8 cellular contexts compared by ENCODE assay signal in the genomic region with DNA sequence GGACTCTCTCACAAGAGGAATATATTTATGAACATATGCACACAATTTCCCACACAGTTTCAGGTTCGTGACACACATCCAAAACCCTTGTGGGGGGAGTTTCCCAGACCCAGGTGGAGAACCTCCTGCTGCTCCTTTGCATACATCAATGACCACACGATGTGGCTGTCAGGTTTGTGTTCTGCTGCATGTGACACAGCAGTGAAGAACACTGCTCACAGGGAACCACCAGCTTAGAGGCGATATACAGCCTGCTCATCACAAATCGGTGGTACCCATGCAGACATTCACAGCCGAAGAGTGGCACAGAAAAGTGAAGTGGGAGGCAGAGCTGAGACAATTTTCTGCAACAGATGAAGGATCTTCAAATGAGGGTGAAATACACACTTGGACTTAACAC.
DNase-seq lines count a peak whose midpoint lies in the region; ATAC-seq lines count a peak whose summit lies in the region.

No MANE protein-coding gene starts in this region.

- POLR2A ChIA-PET in activated CD4-positive, alpha-beta memory T cell treated with anti-CD3 and anti-CD28 coated beads for 36 hours (lab: Charles Lee): no interaction called here
- POLR2A ChIA-PET in activated CD4-positive, alpha-beta memory T cell treated with anti-CD3 and anti-CD28 coated beads, Interleukin-2, amount 10 ng/mL, durations not matched to agents 7 days and 5 days (lab: Charles Lee): interaction anchor here (0.9 kb wide), 1 partner anchor 22 kb away, joined by 3 read pairs; no protein-coding TSS in a partner anchor

- H3K9me3 Mint-ChIP-seq in activated CD4-positive, alpha-beta memory T cell treated with anti-CD3 and anti-CD28 coated beads for 36 hours: no peaks in the 10 kb centered on the region
- no peaks in the 10 kb centered on the region for H3K9me3 Mint-ChIP-seq in activated CD4-positive, alpha-beta memory T cell treated with anti-CD3 and anti-CD28 coated beads, Interleukin-2, amount 10 ng/mL, durations not matched to agents 7 days and 5 days

- H3K4me1 Mint-ChIP-seq in activated CD4-positive, alpha-beta memory T cell treated with anti-CD3 and anti-CD28 coated beads for 36 hours (ENCODE audit: low read depth): peaks cover 10% of the 10 kb centered on the region
- H3K4me1 Mint-ChIP-seq in activated CD4-positive, alpha-beta memory T cell treated with anti-CD3 and anti-CD28 coated beads, Interleukin-2, amount 10 ng/mL, durations not matched to agents 7 days and 5 days: peaks cover 9% of the 10 kb centered on the region

- H3K27me3 Mint-ChIP-seq in activated CD4-positive, alpha-beta memory T cell treated with anti-CD3 and anti-CD28 coated beads for 36 hours: no peaks in the 10 kb centered on the region
- no peaks in the 10 kb centered on the region for H3K27me3 Mint-ChIP-seq in activated CD4-positive, alpha-beta memory T cell treated with anti-CD3 and anti-CD28 coated beads, Interleukin-2, amount 10 ng/mL, durations not matched to agents 7 days and 5 days

- H3K27ac Mint-ChIP-seq in activated CD4-positive, alpha-beta memory T cell treated with anti-CD3 and anti-CD28 coated beads for 36 hours: no peak overlapping the region
- no peak overlapping the region for H3K27ac Mint-ChIP-seq in activated CD4-positive, alpha-beta memory T cell treated with anti-CD3 and anti-CD28 coated beads, Interleukin-2, amount 10 ng/mL, durations not matched to agents 7 days and 5 days

- H3K36me3 Mint-ChIP-seq in activated CD4-positive, alpha-beta memory T cell treated with anti-CD3 and anti-CD28 coated beads for 36 hours: peaks cover 12% of the 10 kb centered on the region
- H3K36me3 Mint-ChIP-seq in activated CD4-positive, alpha-beta memory T cell treated with anti-CD3 and anti-CD28 coated beads, Interleukin-2, amount 10 ng/mL, durations not matched to agents 7 days and 5 days (ENCODE audit: low read depth): peaks cover 10% of the 10 kb centered on the region

- peak; percentile 95 for ATAC-seq in HG02610 (IDR thresholded peaks at IDR 0.05; ENCODE audit: unreplicated experiment)

- intact Hi-C loops in activated CD4-positive, alpha-beta memory T cell treated with anti-CD3 and anti-CD28 coated beads for 36 hours (cut with micrococcal nuclease): loop anchor here (1.0 to 2.0 kb wide), 2 partner anchors 15 to 19 kb away; no protein-coding TSS in a partner anchor
- intact Hi-C loops in posterior cingulate gyrus (cut with DNase I): no loop called here

- H3K4me3 Mint-ChIP-seq in activated CD4-positive, alpha-beta memory T cell treated with anti-CD3 and anti-CD28 coated beads for 36 hours: no peak overlapping the region
- no peak overlapping the region for H3K4me3 Mint-ChIP-seq in activated CD4-positive, alpha-beta memory T cell treated with anti-CD3 and anti-CD28 coated beads, Interleukin-2, amount 10 ng/mL, durations not matched to agents 7 days and 5 days

- peak; percentile 61 for DNase-seq in activated CD4-positive, alpha-beta memory T cell treated with anti-CD3 and anti-CD28 coated beads for 36 hours
- DNase-seq in activated CD4-positive, alpha-beta memory T cell treated with anti-CD3 and anti-CD28 coated beads, Interleukin-2, amount 10 ng/mL, durations not matched to agents 7 days and 5 days: no peak
- DNase-seq in NAMALWA (ENCODE audit: low spot score) (peak; percentile 17), middle frontal gyrus (ENCODE audit: extremely low spot score, low spot score) (no peak), NCI-H524 treated with DMSO at 0.1 percent for 48 hours (lab: John Stamatoyannopoulos, UW) (no peak), posterior cingulate gyrus (no peak)
- DNase-seq in stimulated activated CD8-positive, alpha-beta memory T cell treated with anti-CD3 and anti-CD28 coated beads, Interleukin-4, amount 100 ng/mL, for 48 hours: peak; percentile 44

- CTCF ChIA-PET in activated CD4-positive, alpha-beta memory T cell treated with anti-CD3 and anti-CD28 coated beads for 36 hours (lab: Charles Lee): interaction anchor here (0.6 kb wide), 1 partner anchor 173 kb away, joined by 3 read pairs; no protein-coding TSS in a partner anchor
- CTCF ChIA-PET in activated CD4-positive, alpha-beta memory T cell treated with anti-CD3 and anti-CD28 coated beads, Interleukin-2, amount 10 ng/mL, durations not matched to agents 7 days and 5 days (lab: Charles Lee): interaction anchor here (1.1 kb wide), 1 partner anchor 14 kb away, joined by 3 read pairs; no protein-coding TSS in a partner anchor

Comparison
In these comparisons a context has a peak if more than half of its experiments do, and no peak if none do; other contexts are left out.
1. DNase-seq: peak in activated CD4-positive, alpha-beta memory T cell treated with anti-CD3 and anti-CD28 coated beads for 36 hours (single experiment), NAMALWA (single experiment) and stimulated activated CD8-positive, alpha-beta memory T cell treated with anti-CD3 and anti-CD28 coated beads, Interleukin-4, amount 100 ng/mL, for 48 hours (single experiment); none in activated CD4-positive, alpha-beta memory T cell treated with anti-CD3 and anti-CD28 coated beads, Interleukin-2, amount 10 ng/mL, durations not matched to agents 7 days and 5 days (single experiment), middle frontal gyrus (single experiment), NCI-H524 treated with DMSO at 0.1 percent for 48 hours (single experiment) and posterior cingulate gyrus (0 of 10).